10 cellular contexts compared by ENCODE assay signal in the genomic region with DNA sequence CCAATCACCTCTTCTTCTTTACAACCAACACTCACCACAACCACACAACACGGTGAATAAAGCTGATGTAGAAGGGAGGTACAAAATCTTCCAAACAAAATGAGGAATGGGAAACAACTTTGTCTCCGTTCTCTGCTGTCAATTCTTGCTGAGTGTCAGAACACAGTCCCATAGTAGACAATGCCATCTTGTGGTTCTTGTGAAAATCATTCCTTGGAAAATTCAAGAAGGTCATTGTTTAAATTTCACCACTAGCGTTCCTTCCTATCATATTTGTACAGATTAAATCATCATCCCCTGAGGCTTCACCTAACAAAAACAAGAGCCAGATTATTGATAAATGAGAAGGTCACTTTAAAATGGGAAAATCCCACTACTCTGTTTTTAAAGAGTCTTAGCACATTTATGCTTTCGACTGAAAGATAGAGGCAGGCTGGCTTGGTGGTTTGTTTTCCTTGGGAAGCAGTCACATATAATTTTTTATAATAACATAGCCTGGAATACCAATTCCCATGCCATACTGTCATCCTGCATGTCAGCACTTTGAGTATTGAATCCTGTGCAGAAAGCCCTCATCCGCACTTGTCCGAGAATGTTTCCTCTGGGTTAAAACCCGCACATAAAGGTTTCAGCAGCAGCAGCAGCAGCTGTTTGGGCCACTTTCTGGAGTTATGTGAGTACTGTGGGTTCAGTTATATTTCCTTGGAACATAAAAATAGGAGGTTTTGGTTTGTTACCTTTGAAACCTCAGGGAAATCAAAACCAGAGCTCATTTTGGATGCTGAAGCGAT.
DNase-seq lines count a peak whose midpoint lies in the region; ATAC-seq, FAIRE-seq and TF ChIP-seq lines count a peak whose summit lies in the region.
"Had no signal": no experiment of that assay in that cellular context is flagged by ENCODE, and none has a peak within 500 bp of the region (broad histone marks: within the 10 kb centered on the region; RNA-seq: fewer than 3 reads in every experiment).

No MANE protein-coding gene starts in this region.

- POLR2A ChIA-PET in GM12878 (lab: Charles Lee), result no interaction called here

- TF ChIP-seq POLR2A in GM12878 (IDR thresholded peaks at IDR 0.05; ENCODE audit: low read depth, low read length), result no peak

- no peak overlapping the region for H2AFZ ChIP-seq in GM12878 (ENCODE audit: control insufficient read depth, low read depth, low read length)

- no peaks in the 10 kb centered on the region; the same call in 2 of the 3 replicates for H3K9me3 ChIP-seq in GM12878 (replicated peaks; ENCODE audit: control insufficient read depth, insufficient read depth, low read length)

- H3K4me1 ChIP-seq in GM12878 (ENCODE audit: control insufficient read depth, insufficient read depth, low read length), result no peaks in the 10 kb centered on the region

- DNase-seq in GM06990 (ENCODE audit: extremely low read depth, insufficient read length) (no peak), M059J (ENCODE audit: low read depth) (peak; percentile 9), GM12878 (ENCODE audit: low read depth, low spot score) (no peak), medulla oblongata (ENCODE audit: extremely low spot score) (peak; percentile 64), 8988T (no peak), coronary artery (ENCODE audit: low spot score) (no peak), SIG-M5 (lab: John Stamatoyannopoulos, UW) (no peak)
- DNase-seq: activated naive CD8-positive, alpha-beta T cell treated with anti-CD3 and anti-CD28 coated beads, Interleukin-2, amount 10 ng/mL, durations not matched to agents 7 days and 5 days; IMR-90 had no signal

- TF ChIP-seq CTCF in GM06990 (IDR thresholded peaks at IDR 0.05; ENCODE audit: insufficient read depth, low read length, poor library complexity, severe bottlenecking), result peak; percentile 12
- TF ChIP-seq CTCF in GM12878 (IDR thresholded peaks at IDR 0.05 in 2 of 3, conservative IDR thresholded peaks at IDR 0.05 in 1 of 3; ENCODE audit: control insufficient read depth in 2 of 3, extremely low read depth in 1 of 3, insufficient read depth in 1 of 3, low read depth in 3 of 3, low read length in 3 of 3), result peak in 1 of 3 experiments; percentile 43; a peak in 2 of 6 replicates
- TF ChIP-seq CTCF in coronary artery (IDR thresholded peaks at IDR 0.05), result no peak

- TF ChIP-seq RAD21 in GM12878 (IDR thresholded peaks at IDR 0.05; ENCODE audit: insufficient read depth, low read depth, low read length), result peak; percentile 55

- no peaks in the 10 kb centered on the region for H4K20me1 ChIP-seq in GM12878 (ENCODE audit: control insufficient read depth, insufficient read depth)

- RAD21 ChIA-PET in GM12878 (lab: Charles Lee; ENCODE audit: unreplicated experiment), result interaction anchor here (1.1 to 1.9 kb wide), 3 partner anchors 159 to 262 kb away, joined by 3 to 4 read pairs (median 3); no protein-coding TSS in a partner anchor

- no peak for FAIRE-seq in GM12878 (lab: Jason Lieb, UNC)
- FAIRE-seq: TTC549 had no signal

- 36% methylated on average over 8 of the region's 8 CpGs for WGBS in GM12878 (ENCODE audit: insufficient coverage, insufficient replicate concordance, low lambda C conversion rate, missing lambda C conversion rate)

- H3K27me3 ChIP-seq in GM06990 (replicated peaks; ENCODE audit: control insufficient read depth, insufficient read depth, low read length) (no peaks in the 10 kb centered on the region; the same call in 1 of the 2 replicates), GM12878 (replicated peaks in 1 of 2; ENCODE audit: control insufficient read depth in 2 of 2, insufficient read depth in 2 of 2, low read length in 1 of 2) (no peaks in the 10 kb centered on the region)

- H3K4me2 ChIP-seq in GM12878 (ENCODE audit: control insufficient read depth, insufficient read depth), result no peak overlapping the region

- no peaks in the 10 kb centered on the region for H3K36me3 ChIP-seq in GM06990 (ENCODE audit: control insufficient read depth, insufficient read depth, low read length)
- no peaks in the 10 kb centered on the region for H3K36me3 ChIP-seq in GM12878 (ENCODE audit: control insufficient read depth in 2 of 2, insufficient read depth in 2 of 2, low read length in 1 of 2)

- SMC1A ChIA-PET in GM12878 (lab: Charles Lee; ENCODE audit: uncharacterized antibody, unreplicated experiment), result interaction anchor here (0.7 to 1.2 kb wide), 6 partner anchors 113 to 218 kb away, joined by 3 to 5 read pairs (median 3); no protein-coding TSS in a partner anchor

- intact Hi-C loops in GM12878 (cut with micrococcal nuclease; ENCODE audit: unreplicated experiment), result no loop called here

- no peak overlapping the region for H3K4me3 ChIP-seq in GM06990 (replicated peaks; ENCODE audit: low read depth, low read length)
- no peak overlapping the region for H3K4me3 ChIP-seq in GM12878
- H3K4me3 ChIP-seq in coronary artery, result no peak overlapping the region

- no peak for TF ChIP-seq EP300 in GM12878 (IDR thresholded peaks at IDR 0.05; ENCODE audit: borderline replicate concordance in 1 of 2, control insufficient read depth in 1 of 2, low read depth in 2 of 2, low read length in 2 of 2)

- CTCF ChIA-PET in GM12878 (lab: Yijun Ruan, JAX), result interaction anchor here (0.7 to 2.7 kb wide), 9 partner anchors 8 to 319 kb away, joined by 3 to 20 read pairs (median 3); no protein-coding TSS in a partner anchor

- no peak overlapping the region for H3K9ac ChIP-seq in GM12878 (ENCODE audit: control insufficient read depth, insufficient read depth, low read length)

- in situ Hi-C loops in GM12878 (cut with MboI), result loop anchor here (10.0 kb wide), 1 partner anchor 55 kb away; no protein-coding TSS in a partner anchor

- no TSS peak for BruUV-seq in GM12878 (replicated peaks; lab: Mats Ljungman, UMichigan)

- H3K79me2 ChIP-seq in GM12878 (ENCODE audit: control insufficient read depth, insufficient read depth, low read length), result no peaks in the 10 kb centered on the region

- ATAC-seq in GM12878, result no peak

- no peak overlapping the region for H3K27ac ChIP-seq in GM12878 (ENCODE audit: control insufficient read depth, insufficient read depth)
- no peak overlapping the region for H3K27ac ChIP-seq in coronary artery

TF ChIP-seq in GM12878, 131 proteins besides CTCF, POLR2A, EP300 and RAD21:
- peak; percentile 30; the same call in 1 of the 2 replicates for TF ChIP-seq SMC3 (IDR thresholded peaks at IDR 0.05; ENCODE audit: borderline replicate concordance, low read length)
- TF ChIP-seq, protein P1, sequence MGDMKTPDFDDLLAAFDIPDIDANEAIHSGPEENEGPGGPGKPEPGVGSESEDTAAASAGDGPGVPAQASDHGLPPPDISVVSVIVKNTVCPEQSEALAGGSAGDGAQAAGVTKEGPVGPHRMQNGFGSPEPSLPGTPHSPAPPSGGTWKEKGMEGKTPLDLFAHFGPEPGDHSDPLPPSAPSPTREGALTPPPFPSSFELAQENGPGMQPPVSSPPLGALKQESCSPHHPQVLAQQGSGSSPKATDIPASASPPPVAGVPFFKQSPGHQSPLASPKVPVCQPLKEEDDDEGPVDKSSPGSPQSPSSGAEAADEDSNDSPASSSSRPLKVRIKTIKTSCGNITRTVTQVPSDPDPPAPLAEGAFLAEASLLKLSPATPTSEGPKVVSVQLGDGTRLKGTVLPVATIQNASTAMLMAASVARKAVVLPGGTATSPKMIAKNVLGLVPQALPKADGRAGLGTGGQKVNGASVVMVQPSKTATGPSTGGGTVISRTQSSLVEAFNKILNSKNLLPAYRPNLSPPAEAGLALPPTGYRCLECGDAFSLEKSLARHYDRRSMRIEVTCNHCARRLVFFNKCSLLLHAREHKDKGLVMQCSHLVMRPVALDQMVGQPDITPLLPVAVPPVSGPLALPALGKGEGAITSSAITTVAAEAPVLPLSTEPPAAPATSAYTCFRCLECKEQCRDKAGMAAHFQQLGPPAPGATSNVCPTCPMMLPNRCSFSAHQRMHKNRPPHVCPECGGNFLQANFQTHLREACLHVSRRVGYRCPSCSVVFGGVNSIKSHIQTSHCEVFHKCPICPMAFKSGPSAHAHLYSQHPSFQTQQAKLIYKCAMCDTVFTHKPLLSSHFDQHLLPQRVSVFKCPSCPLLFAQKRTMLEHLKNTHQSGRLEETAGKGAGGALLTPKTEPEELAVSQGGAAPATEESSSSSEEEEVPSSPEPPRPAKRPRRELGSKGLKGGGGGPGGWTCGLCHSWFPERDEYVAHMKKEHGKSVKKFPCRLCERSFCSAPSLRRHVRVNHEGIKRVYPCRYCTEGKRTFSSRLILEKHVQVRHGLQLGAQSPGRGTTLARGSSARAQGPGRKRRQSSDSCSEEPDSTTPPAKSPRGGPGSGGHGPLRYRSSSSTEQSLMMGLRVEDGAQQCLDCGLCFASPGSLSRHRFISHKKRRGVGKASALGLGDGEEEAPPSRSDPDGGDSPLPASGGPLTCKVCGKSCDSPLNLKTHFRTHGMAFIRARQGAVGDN (IDR thresholded peaks at IDR 0.05), result no peak

Comparison
In these comparisons a context has a peak if more than half of its experiments do, and no peak if none do; other contexts are left out.
1. DNase-seq: peak in M059J (single experiment) and medulla oblongata (single experiment); none in GM06990 (single experiment), GM12878 (single experiment), 8988T (single experiment), coronary artery (single experiment) and SIG-M5 (single experiment).